ENCODE assay signal across 23 cellular contexts in the genomic region with DNA sequence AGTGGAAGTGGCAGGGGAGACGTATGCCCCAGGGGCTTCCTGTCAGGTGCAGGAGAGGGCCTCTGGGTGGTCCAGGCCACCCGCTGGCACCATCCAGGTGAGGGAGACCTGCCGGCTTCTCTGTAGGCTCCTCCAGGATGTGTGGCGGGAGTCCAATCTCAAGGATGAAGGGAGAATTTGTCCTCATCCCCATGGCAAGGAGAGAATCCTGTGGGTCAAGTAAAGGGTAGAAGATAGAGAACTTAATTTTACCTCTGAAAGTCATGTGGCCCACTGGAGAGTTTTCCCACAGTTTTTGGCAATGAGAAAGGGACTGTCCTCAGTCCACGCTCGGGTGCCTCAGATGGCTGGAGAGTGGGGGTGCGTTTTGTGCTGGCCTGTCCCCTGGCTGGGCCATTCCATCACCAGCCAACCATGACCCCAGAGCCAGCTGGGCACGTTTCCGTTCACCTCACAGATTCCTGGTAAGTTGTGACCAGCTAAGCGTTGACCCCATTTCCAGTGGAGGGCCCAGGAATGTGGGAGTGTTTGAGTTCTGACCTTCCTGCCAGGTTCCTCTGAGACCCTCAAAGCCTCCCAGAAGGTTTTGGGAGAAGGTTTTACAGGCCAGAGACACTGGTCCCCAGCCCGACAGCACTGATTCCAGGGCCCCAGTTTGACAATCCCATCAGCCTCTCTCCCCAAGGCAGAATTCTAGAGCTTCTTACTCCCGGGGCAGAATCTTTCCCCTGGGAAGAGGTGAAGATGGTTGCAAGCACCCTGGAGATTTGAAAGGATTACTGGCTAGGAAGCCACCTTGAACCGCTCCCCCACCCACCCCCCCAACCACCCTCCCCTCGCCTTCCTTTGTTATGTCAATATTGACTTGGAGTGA. TPM values are rescaled to one million over a fixed set of nuclear protein-coding genes. Genes with fewer than 3 reads are reported as not detected.
DNase-seq lines count a peak whose midpoint lies in the region; TF ChIP-seq lines count a peak whose summit lies in the region.
"Had no signal": no experiment of that assay in that cellular context is flagged by ENCODE, and none has a peak within 500 bp of the region (broad histone marks: within the 10 kb centered on the region; RNA-seq: fewer than 3 reads in every experiment).

No MANE protein-coding gene starts in this region.

- no peaks in the 10 kb centered on the region for H3K36me3 ChIP-seq in breast epithelium
- H3K36me3 ChIP-seq in neuronal stem cell (replicated peaks in 1 of 2; ENCODE audit: control insufficient read depth in 2 of 2, insufficient read depth in 2 of 2, low read length in 2 of 2): no peaks in the 10 kb centered on the region
- no peaks in the 10 kb centered on the region for H3K36me3 ChIP-seq in vagina
- H3K36me3 ChIP-seq: gastroesophageal sphincter had no signal

- no peak overlapping the region for H3K4me3 Mint-ChIP-seq in MCF 10A (ENCODE audit: unreplicated experiment)
- H3K4me3 Mint-ChIP-seq: stimulated activated naive CD8-positive, alpha-beta T cell treated with anti-CD3 and anti-CD28 coated beads, Interleukin-15, Interleukin-2, amounts not matched to agents 100 ng/mL and 50 ng/mL, for 24 hours had no signal

- H3K18ac ChIP-seq in neuronal stem cell (ENCODE audit: low read length): peak overlapping the region; percentile 48

- peaks cover 5% of the 10 kb centered on the region for H3K79me1 ChIP-seq in neuronal stem cell (ENCODE audit: low read depth, low read length)

- H2BK15ac ChIP-seq in neuronal stem cell (ENCODE audit: low read length): no peak overlapping the region

- TF ChIP-seq POLR2A in breast epithelium (IDR thresholded peaks at IDR 0.05) (no peak), vagina (IDR thresholded peaks at IDR 0.05) (no peak)

- peaks cover 7% of the 10 kb centered on the region for H3K4me1 Mint-ChIP-seq in MCF 10A (ENCODE audit: insufficient read depth, unreplicated experiment)

- H3K27ac ChIP-seq in breast epithelium (peak overlapping the region; percentile 16 to 61), neuronal stem cell (replicated peaks; ENCODE audit: low read length) (no peak overlapping the region), vagina (peak overlapping the region; percentile 33)
- H3K27ac ChIP-seq: A549, gastroesophageal sphincter, KMS-11 had no signal

- no peak overlapping the region for H2BK5ac ChIP-seq in neuronal stem cell (ENCODE audit: low read length)

- BruUV-seq in MCF 10A (replicated peaks; lab: Mats Ljungman, UMichigan): no TSS peak

- POLR2A ChIA-PET in MCF 10A (lab: Yijun Ruan, JAX): interaction anchor here (0.6 to 1.5 kb wide), 3 partner anchors 9 to 78 kb away, joined by 3 to 7 read pairs (median 3); no protein-coding TSS in a partner anchor

- no peak overlapping the region for H2BK12ac ChIP-seq in neuronal stem cell (ENCODE audit: low read length)

- no peak overlapping the region for H2AFZ ChIP-seq in neuronal stem cell (ENCODE audit: low read length)

- H3K4me2 ChIP-seq in neuronal stem cell (ENCODE audit: insufficient read depth, low read length, poor library complexity, severe bottlenecking): no peak overlapping the region
- H3K4me2 ChIP-seq: A549, KMS-11 had no signal

- TF ChIP-seq CTCF in breast epithelium (IDR thresholded peaks at IDR 0.05) (no peak), MCF 10A (IDR thresholded peaks at IDR 0.05; ENCODE audit: unreplicated experiment) (no peak), vagina (IDR thresholded peaks at IDR 0.05) (no peak)

- H4K8ac ChIP-seq in neuronal stem cell (ENCODE audit: low read depth, low read length): no peak overlapping the region

- H3K9ac ChIP-seq in neuronal stem cell (ENCODE audit: low read depth, low read length, poor library complexity): no peak overlapping the region
- H3K9ac ChIP-seq: KMS-11 had no signal

- no peak overlapping the region for H3K23ac ChIP-seq in neuronal stem cell (ENCODE audit: low read depth, low read length, poor library complexity)

- H3K9me3 Mint-ChIP-seq in MCF 10A (ENCODE audit: unreplicated experiment): no peaks in the 10 kb centered on the region
- H3K9me3 Mint-ChIP-seq: stimulated activated naive CD8-positive, alpha-beta T cell treated with anti-CD3 and anti-CD28 coated beads, Interleukin-15, Interleukin-2, amounts not matched to agents 100 ng/mL and 50 ng/mL, for 24 hours had no signal

- no peak overlapping the region for H3K27ac Mint-ChIP-seq in MCF 10A (ENCODE audit: low read depth, unreplicated experiment)
- H3K27ac Mint-ChIP-seq: stimulated activated naive CD8-positive, alpha-beta T cell treated with anti-CD3 and anti-CD28 coated beads, Interleukin-15, Interleukin-2, amounts not matched to agents 100 ng/mL and 50 ng/mL, for 24 hours had no signal

- no peak overlapping the region for H3K4me3 ChIP-seq in breast epithelium
- no peak overlapping the region for H3K4me3 ChIP-seq in neuronal stem cell (ENCODE audit: low read length in 2 of 2)
- H3K4me3 ChIP-seq in vagina: no peak overlapping the region
- H3K4me3 ChIP-seq: A549, gastroesophageal sphincter had no signal

- H3K9me3 ChIP-seq in breast epithelium (no peaks in the 10 kb centered on the region), neuronal stem cell (replicated peaks in 1 of 2; ENCODE audit: control insufficient read depth in 2 of 2, insufficient read depth in 1 of 2, low read depth in 1 of 2, low read length in 2 of 2) (no peaks in the 10 kb centered on the region), vagina (no peaks in the 10 kb centered on the region)
- H3K9me3 ChIP-seq: A549, gastroesophageal sphincter had no signal

- no CpG with 5 or more reads among the region's 14 CpGs for WGBS in neuronal stem cell (ENCODE audit: extremely low coverage in 2 of 2, insufficient read length in 2 of 2, insufficient replicate concordance in 1 of 2), 2 donors

- CTCF ChIA-PET in MCF 10A (lab: Yijun Ruan, JAX): interaction anchor here (1.6 to 5.2 kb wide), 2 partner anchors 10 kb away, joined by 8 to 41 read pairs; partner anchors contain the start of gene AP5B1

- DNase-seq in breast epithelium (ENCODE audit: low spot score in 2 of 2): no peak
- DNase-seq in MCF 10A (ENCODE audit: unreplicated experiment): no peak
- DNase-seq in ecto neural progenitor cell (ENCODE audit: low spot score): peak; percentile 45
- DNase-seq in neuronal stem cell (ENCODE audit: low spot score): no peak
- DNase-seq in vagina (ENCODE audit: extremely low spot score in 2 of 2): no peak
- no peak for DNase-seq in GOT3 (lab: John Stamatoyannopoulos, UW)
- DNase-seq in NCI-H526 treated with DMSO at 0.1 percent for 48 hours (lab: John Stamatoyannopoulos, UW): no peak
- DNase-seq in activated CD4-positive, alpha-beta T cell treated with anti-CD3 and anti-CD28 coated beads for 48 hours: no peak
- DNase-seq: activated CD4-positive, CD25-positive, alpha-beta regulatory T cell treated with anti-CD3 and anti-CD28 coated beads, Interleukin-2, amount 50 U/mL, for 72 hours; C1 segment of cervical spinal cord; midbrain; NCI-H2029 treated with DMSO at 0.1 percent for 48 hours; NCI-H446; nucleus accumbens; right cardiac atrium; T-helper 9 cell had no signal

- no peaks in the 10 kb centered on the region for H3K36me3 Mint-ChIP-seq in MCF 10A (ENCODE audit: insufficient read depth, unreplicated experiment)

- H3K27me3 Mint-ChIP-seq in MCF 10A (ENCODE audit: insufficient read depth, unreplicated experiment): peaks cover 22% of the 10 kb centered on the region

- no peak overlapping the region for H3K4ac ChIP-seq in neuronal stem cell (ENCODE audit: low read length)

- intact Hi-C loops in breast epithelium (cut with DNase I; ENCODE audit: low total_unique reads) (no loop called here), MCF 10A (cut with micrococcal nuclease) (no loop called here), vagina (cut with DNase I) (no loop called here)

- H3K27me3 ChIP-seq in breast epithelium (peaks cover 9 to 10% of the 10 kb centered on the region in 2 donors), neuronal stem cell (ENCODE audit: control insufficient read depth in 3 of 3, insufficient read depth in 3 of 3, low read depth in 1 of 3, low read length in 3 of 3) (peaks cover 26 to 98% (median 52%) of the 10 kb centered on the region in 3 experiments), vagina (peaks cover 10% of the 10 kb centered on the region)

- H4K91ac ChIP-seq in neuronal stem cell (ENCODE audit: low read depth, low read length, poor library complexity): no peak overlapping the region

- H2AK5ac ChIP-seq in neuronal stem cell (ENCODE audit: low read depth, low read length): peak overlapping the region; percentile 68

- H3K14ac ChIP-seq in neuronal stem cell (ENCODE audit: low read length): no peak overlapping the region

- H2BK120ac ChIP-seq in neuronal stem cell (ENCODE audit: low read depth, low read length): no peak overlapping the region

- H3K4me1 ChIP-seq in breast epithelium: peaks cover 8 to 30% of the 10 kb centered on the region in 2 donors
- peaks cover 7 to 9% of the 10 kb centered on the region in 2 donors for H3K4me1 ChIP-seq in neuronal stem cell (ENCODE audit: control insufficient read depth in 2 of 2, insufficient read depth in 1 of 2, low read depth in 1 of 2, low read length in 2 of 2)
- peaks cover 49% of the 10 kb centered on the region for H3K4me1 ChIP-seq in vagina

RNA-seq across cellular contexts. Expression of gene OVOL1, which starts 2.6 kb away (rescaled TPM):
- total RNA-seq in breast epithelium (1 to 10 TPM in 2 of 3 donors, not detected in 1; 3.6 to 5.1 TPM), MCF 10A (2022) (not detected in 2 replicates), vagina (17.4 TPM)
- 0.03 TPM for polyA plus RNA-seq in neuronal stem cell (2013, experiment 1 of 2)
- polyA plus RNA-seq in neuronal stem cell (2013, experiment 2 of 2): 0.01 TPM
- total RNA-seq: right cardiac atrium, RPMI7951 had no signal
- polyA plus RNA-seq: A549, right cardiac atrium had no signal

RNA-seq across cellular contexts. Expression of gene AP5B1, which starts 8.7 kb away (rescaled TPM):
- total RNA-seq in breast epithelium (10 to 100 TPM; 15.5 to 19.3 (median 17.6) TPM), MCF 10A (2022) (12.9 and 14.4 TPM in 2 replicates), vagina (16.5 TPM)
- 4.0 TPM for polyA plus RNA-seq in neuronal stem cell (2013, experiment 1 of 2)
- 4.1 TPM for polyA plus RNA-seq in neuronal stem cell (2013, experiment 2 of 2)

RNA-seq across cellular contexts. Expression of gene SNX32, which starts 44.3 kb away (rescaled TPM):
- total RNA-seq in breast epithelium: 1 to 10 TPM in 1 of 3 donors, under 1 TPM in 2; 0.15 to 2.3 (median 0.48) TPM
- not detected in 2 replicates for total RNA-seq in MCF 10A (2022)
- 3.0 TPM for polyA plus RNA-seq in neuronal stem cell (2013, experiment 1 of 2)
- 3.3 TPM for polyA plus RNA-seq in neuronal stem cell (2013, experiment 2 of 2)
- total RNA-seq in vagina: 1.5 TPM
- total RNA-seq: bronchial epithelial cell, left lobe of liver, RPMI7951 had no signal
